Comparison of ENCODE assay signal across 30 cellular contexts in the genomic region with DNA sequence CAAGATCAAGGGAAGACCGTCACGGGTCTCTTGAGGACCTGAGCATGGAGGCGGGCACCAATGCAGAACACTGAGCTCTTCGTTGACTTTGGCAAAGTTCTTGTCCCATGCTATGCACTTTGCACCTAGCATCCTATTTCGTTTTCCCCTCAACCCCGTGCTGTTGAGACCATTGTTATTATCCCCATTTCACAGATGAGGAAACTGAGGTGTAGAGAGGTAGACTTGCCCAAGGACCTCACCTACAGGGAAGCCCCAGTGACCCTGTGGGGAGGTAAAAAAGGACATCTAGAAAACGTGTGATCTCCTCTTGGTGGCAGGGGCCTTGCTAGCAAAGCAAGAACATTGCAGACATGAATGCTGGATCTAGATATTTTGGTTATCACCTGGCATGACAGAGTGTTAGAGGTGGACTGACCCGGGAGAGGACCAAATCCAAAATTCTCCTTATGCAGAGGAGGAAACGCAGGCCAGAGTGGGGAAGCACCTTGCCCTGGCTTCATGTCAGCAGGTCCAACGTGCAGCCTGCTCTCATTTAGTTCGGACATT.
"Had no signal": no experiment of that assay in that cellular context is flagged by ENCODE, and none has a peak within 500 bp of the region (broad histone marks: within the 10 kb centered on the region; RNA-seq: fewer than 3 reads in every experiment).

No MANE protein-coding gene starts in this region.

- DNase-seq: activated CD4-positive, alpha-beta memory T cell treated with anti-CD3 and anti-CD28 coated beads for 36 hours; activated CD4-positive, alpha-beta T cell treated with anti-CD3 and anti-CD28 coated beads for 36 hours; activated CD4-positive, alpha-beta T cell treated with anti-CD3 and anti-CD28 coated beads, Interleukin-2, amount 10 ng/mL, durations not matched to agents 24 days and 14 days; activated CD4-positive, CD25-positive, alpha-beta regulatory T cell; activated CD4-positive, CD25-positive, alpha-beta regulatory T cell treated with anti-CD3 and anti-CD28 coated beads, Interleukin-2, amount 50 U/mL, for 72 hours; activated CD8-positive, alpha-beta memory T cell treated with anti-CD3 and anti-CD28 coated beads, Interleukin-2, amount 10 ng/mL, durations not matched to agents 7 days and 5 days; activated CD8-positive, alpha-beta memory T cell treated with anti-CD3 and anti-CD28 coated beads, Interleukin-2, amount 50 U/mL, for 4 hours; activated CD8-positive, alpha-beta T cell treated with anti-CD3 and anti-CD28 coated beads, Interleukin-2, amount 10 ng/mL, durations not matched to agents 7 days and 5 days; activated effector memory CD4-positive, alpha-beta T cell treated with anti-CD3 and anti-CD28 coated beads, Interleukin-2, amount 50 U/mL, for 16 hours; activated naive CD4-positive, alpha-beta T cell treated with anti-CD3 and anti-CD28 coated beads for 36 hours; activated T-cell treated with anti-CD3 and anti-CD28 coated beads, Interleukin-2, amount 50 U/mL, for 1 hour; activated T-cell treated with anti-CD3 and anti-CD28 coated beads, Interleukin-2, amount 50 U/mL, for 48 hours; amniotic stem cell; anterior cingulate cortex; brain microvascular endothelial cell; effector memory CD4-positive, alpha-beta T cell; endodermal cell; foreskin fibroblast; head of caudate nucleus; T-helper 2 cell had no signal

- H3K4me3 Mint-ChIP-seq: activated CD4-positive, alpha-beta memory T cell treated with anti-CD3 and anti-CD28 coated beads for 36 hours; activated CD4-positive, alpha-beta T cell treated with anti-CD3 and anti-CD28 coated beads for 36 hours; activated CD4-positive, alpha-beta T cell treated with anti-CD3 and anti-CD28 coated beads, Interleukin-2, amount 10 ng/mL, durations not matched to agents 24 days and 14 days; activated CD8-positive, alpha-beta memory T cell treated with anti-CD3 and anti-CD28 coated beads, Interleukin-2, amount 10 ng/mL, durations not matched to agents 7 days and 5 days; activated CD8-positive, alpha-beta T cell treated with anti-CD3 and anti-CD28 coated beads, Interleukin-2, amount 10 ng/mL, durations not matched to agents 7 days and 5 days; activated naive CD4-positive, alpha-beta T cell treated with anti-CD3 and anti-CD28 coated beads for 36 hours; activated naive CD4-positive, alpha-beta T cell treated with anti-CD3 and anti-CD28 coated beads, Interleukin-2, amount 50 U/mL, for 24 hours; activated T-helper 1 cell treated with anti-CD3 and anti-CD28 coated beads, Interleukin-12 subunit alpha, Interleukin-12 subunit beta, Interleukin-2, Interleukin-4 antibody, amounts not matched to agents 30 ng/mL and 10 ng/mL and 1 ng/mL, durations not matched to agents 14 hours and 24 hours and 36 hours; central memory CD8-positive, alpha-beta T cell; dendritic cell treated with granulocyte-macrophage colony-stimulating factor and Interleukin-4, amounts not matched to agents 40 ng/mL and 50 ng/mL, for 4 days; endodermal cell had no signal

- ATAC-seq: activated CD4-positive, alpha-beta T cell treated with anti-CD3 and anti-CD28 coated beads for 36 hours; activated CD8-positive, alpha-beta memory T cell treated with anti-CD3 and anti-CD28 coated beads, Interleukin-2, amount 10 ng/mL, durations not matched to agents 7 days and 5 days; activated CD8-positive, alpha-beta T cell treated with anti-CD3 and anti-CD28 coated beads, Interleukin-2, amount 10 ng/mL, durations not matched to agents 7 days and 5 days had no signal

- H3K9me3 Mint-ChIP-seq: activated CD4-positive, alpha-beta memory T cell treated with anti-CD3 and anti-CD28 coated beads for 36 hours; activated CD4-positive, alpha-beta T cell treated with anti-CD3 and anti-CD28 coated beads, Interleukin-2, amount 10 ng/mL, durations not matched to agents 24 days and 14 days; activated naive CD4-positive, alpha-beta T cell treated with anti-CD3 and anti-CD28 coated beads for 36 hours; activated naive CD4-positive, alpha-beta T cell treated with anti-CD3 and anti-CD28 coated beads, Interleukin-2, amount 50 U/mL, for 24 hours; activated T-helper 1 cell treated with anti-CD3 and anti-CD28 coated beads, Interleukin-12 subunit alpha, Interleukin-12 subunit beta, Interleukin-2, Interleukin-4 antibody, amounts not matched to agents 30 ng/mL and 10 ng/mL and 1 ng/mL, durations not matched to agents 14 hours and 24 hours and 36 hours; activated T-helper 2 cell treated with anti-CD3 and anti-CD28 coated beads, Interferon-gamma antibody, Interleukin-2, Interleukin-4, amounts not matched to agents 10 μg/mL and 5 μg/mL and 100 μg/mL, durations not matched to agents 14 hours and 24 hours and 36 hours; central memory CD8-positive, alpha-beta T cell; dendritic cell treated with granulocyte-macrophage colony-stimulating factor and Interleukin-4, amounts not matched to agents 40 ng/mL and 50 ng/mL, for 4 days; endodermal cell had no signal

- H3K27ac ChIP-seq: brain microvascular endothelial cell, coronary artery, dorsolateral prefrontal cortex had no signal

- H3K36me3 ChIP-seq: brain microvascular endothelial cell had no signal

- H3K27me3 Mint-ChIP-seq: activated CD4-positive, alpha-beta memory T cell treated with anti-CD3 and anti-CD28 coated beads for 36 hours; activated CD4-positive, alpha-beta T cell treated with anti-CD3 and anti-CD28 coated beads for 36 hours; activated CD4-positive, alpha-beta T cell treated with anti-CD3 and anti-CD28 coated beads, Interleukin-2, amount 10 ng/mL, durations not matched to agents 24 days and 14 days; activated CD8-positive, alpha-beta memory T cell treated with anti-CD3 and anti-CD28 coated beads, Interleukin-2, amount 10 ng/mL, durations not matched to agents 7 days and 5 days; activated naive CD4-positive, alpha-beta T cell treated with anti-CD3 and anti-CD28 coated beads, Interleukin-2, amount 50 U/mL, for 24 hours; central memory CD8-positive, alpha-beta T cell had no signal

- H3K4me3 ChIP-seq: coronary artery, dorsolateral prefrontal cortex had no signal

- H3K4me1 Mint-ChIP-seq: activated CD4-positive, alpha-beta T cell treated with anti-CD3 and anti-CD28 coated beads for 36 hours; activated CD4-positive, alpha-beta T cell treated with anti-CD3 and anti-CD28 coated beads, Interleukin-2, amount 10 ng/mL, durations not matched to agents 24 days and 14 days; activated CD8-positive, alpha-beta memory T cell treated with anti-CD3 and anti-CD28 coated beads, Interleukin-2, amount 10 ng/mL, durations not matched to agents 7 days and 5 days; activated naive CD4-positive, alpha-beta T cell treated with anti-CD3 and anti-CD28 coated beads, Interleukin-2, amount 50 U/mL, for 24 hours; central memory CD8-positive, alpha-beta T cell had no signal

- H3K27ac Mint-ChIP-seq: activated CD4-positive, alpha-beta memory T cell treated with anti-CD3 and anti-CD28 coated beads for 36 hours; activated CD4-positive, alpha-beta T cell treated with anti-CD3 and anti-CD28 coated beads for 36 hours; activated CD4-positive, alpha-beta T cell treated with anti-CD3 and anti-CD28 coated beads, Interleukin-2, amount 10 ng/mL, durations not matched to agents 24 days and 14 days; activated CD8-positive, alpha-beta memory T cell treated with anti-CD3 and anti-CD28 coated beads, Interleukin-2, amount 10 ng/mL, durations not matched to agents 7 days and 5 days; activated CD8-positive, alpha-beta T cell treated with anti-CD3 and anti-CD28 coated beads, Interleukin-2, amount 10 ng/mL, durations not matched to agents 7 days and 5 days; activated naive CD4-positive, alpha-beta T cell treated with anti-CD3 and anti-CD28 coated beads for 36 hours; activated naive CD4-positive, alpha-beta T cell treated with anti-CD3 and anti-CD28 coated beads, Interleukin-2, amount 50 U/mL, for 24 hours; activated T-helper 1 cell treated with anti-CD3 and anti-CD28 coated beads, Interleukin-12 subunit alpha, Interleukin-12 subunit beta, Interleukin-2, Interleukin-4 antibody, amounts not matched to agents 30 ng/mL and 10 ng/mL and 1 ng/mL, durations not matched to agents 14 hours and 24 hours and 36 hours; activated T-helper 2 cell treated with anti-CD3 and anti-CD28 coated beads, Interferon-gamma antibody, Interleukin-2, Interleukin-4, amounts not matched to agents 10 μg/mL and 5 μg/mL and 100 μg/mL, durations not matched to agents 14 hours and 24 hours and 36 hours; dendritic cell treated with granulocyte-macrophage colony-stimulating factor and Interleukin-4, amounts not matched to agents 40 ng/mL and 50 ng/mL, for 4 days; endodermal cell had no signal

- H3K36me3 Mint-ChIP-seq: activated CD4-positive, alpha-beta memory T cell treated with anti-CD3 and anti-CD28 coated beads for 36 hours; activated CD8-positive, alpha-beta memory T cell treated with anti-CD3 and anti-CD28 coated beads, Interleukin-2, amount 10 ng/mL, durations not matched to agents 7 days and 5 days had no signal

- H3K27me3 ChIP-seq: brain microvascular endothelial cell, dorsolateral prefrontal cortex had no signal

- FAIRE-seq: astrocyte, bronchial epithelial cell, frontal cortex had no signal
